ENCODE assay signal across 2 cellular contexts in genomic region chr16:67969286-67970039, GRCh38.
TF ChIP-seq lines count a peak whose summit lies in the region.

No MANE protein-coding gene starts in this region.

TF ChIP-seq in SK-N-SH, 30 proteins besides CTCF, POLR2A, EP300 and RAD21 (continued from another document):
- no peak for TF ChIP-seq USF1 (IDR thresholded peaks at IDR 0.05; ENCODE audit: borderline replicate concordance, low read depth)

TF ChIP-seq in SK-N-SH treated with all-trans-retinoic acid at 6 μM for 48 hours, 23 proteins besides CTCF, POLR2A, EP300 and RAD21 (continued from another document):
- TF ChIP-seq PATZ1 (CRISPR knock-in tag; IDR thresholded peaks at IDR 0.05; ENCODE audit: borderline replicate concordance) (no peak), CSRNP3 (CRISPR knock-in tag; IDR thresholded peaks at IDR 0.05) (no peak), ZFP30 (CRISPR knock-in tag; IDR thresholded peaks at IDR 0.05) (no peak), ISL1 (CRISPR knock-in tag; IDR thresholded peaks at IDR 0.05) (no peak), BACH2 (CRISPR knock-in tag; IDR thresholded peaks at IDR 0.05; ENCODE audit: borderline replicate concordance) (no peak), ZC3H10 (CRISPR knock-in tag; IDR thresholded peaks at IDR 0.05) (no peak), RARB (CRISPR knock-in tag; IDR thresholded peaks at IDR 0.05) (no peak), TOX (CRISPR knock-in tag; IDR thresholded peaks at IDR 0.05; ENCODE audit: borderline replicate concordance) (no peak), ZNF70 (CRISPR knock-in tag; IDR thresholded peaks at IDR 0.05) (no peak), CREB5 (CRISPR knock-in tag; IDR thresholded peaks at IDR 0.05; ENCODE audit: low read depth) (no peak), PPARA (CRISPR knock-in tag; IDR thresholded peaks at IDR 0.05; ENCODE audit: borderline replicate concordance) (no peak)
